ENCODE assay signal across 8 cellular contexts in genomic region chr19:37551123-37551993, GRCh38. TPM values are rescaled to one million over a fixed set of nuclear protein-coding genes. Genes with fewer than 3 reads are reported as not detected.
A peak's percentile ranks its signal among the peaks of the same experiment; 100 is the strongest.
DNase-seq lines count a peak whose midpoint lies in the region; ATAC-seq and TF ChIP-seq lines count a peak whose summit lies in the region.

No MANE protein-coding gene starts in this region.

- no peaks in the 10 kb centered on the region for H3K79me2 ChIP-seq in DOHH2 (ENCODE audit: control insufficient read depth, low read length)

- H3F3A ChIP-seq in DOHH2 (ENCODE audit: control insufficient read depth, insufficient read depth) = no peaks in the 10 kb centered on the region

- H3K9me3 Mint-ChIP-seq in activated T-cell treated with anti-CD3 and anti-CD28 coated beads, Interleukin-2, amount 50 U/mL, for 24 hours = peaks cover 62% of the 10 kb centered on the region

- H3K36me3 ChIP-seq in DOHH2 (ENCODE audit: control insufficient read depth, low read length) (no peaks in the 10 kb centered on the region), heart right ventricle (peaks cover 0 to 39% (median 0%) of the 10 kb centered on the region in 9 donors)

- TF ChIP-seq CTCF in DOHH2 (IDR thresholded peaks at IDR 0.05; ENCODE audit: low read depth, low read length, poor library complexity, severe bottlenecking) (peak; percentile 72), LNCaP clone FGC (IDR thresholded peaks at IDR 0.05; ENCODE audit: control insufficient read depth, extremely low read depth, insufficient read depth) (0 out of 2 replicates have a peak, but pooled peaks have one; percentile 17), heart right ventricle (IDR thresholded peaks at IDR 0.05) (peak in 7 of 9 donors; percentile 28 to 55 (median 41))

- no peak overlapping the region for H3K27ac ChIP-seq in DOHH2 (ENCODE audit: low read depth, low read length)
- peak overlapping the region in 9 of 10 donors; percentile 39 to 82 (median 67) for H3K27ac ChIP-seq in heart right ventricle

- peak overlapping the region; percentile 80 for H3K4me3 ChIP-seq in DOHH2 (ENCODE audit: low read length)
- H3K4me3 ChIP-seq in LNCaP clone FGC (ENCODE audit: low read depth, low read length) = no peak overlapping the region; the same call in 1 of the 2 replicates
- H3K4me3 ChIP-seq in heart right ventricle = peak overlapping the region; percentile 33 to 78 (median 61)

- 1 to 2% methylated on average over 65 of the region's 65 CpGs for WGBS in heart right ventricle, 2 donors

- H3K9me2 ChIP-seq in DOHH2 (replicated peaks; ENCODE audit: control insufficient read depth, low read length) = no peaks in the 10 kb centered on the region

- no peak for DNase-seq in LNCaP clone FGC (ENCODE audit: low read depth)
- peak; percentile 59 for DNase-seq in activated T-cell treated with anti-CD3 and anti-CD28 coated beads, Interleukin-2, amount 50 U/mL, for 24 hours
- DNase-seq in heart right ventricle = peak; percentile 47 to 64
- peak; percentile 33 to 63 for DNase-seq in stimulated activated CD4-positive, alpha-beta T cell treated with anti-CD3 and anti-CD28 coated beads, Interleukin-2, amount 100 ng/mL, for 24 hours
- DNase-seq in NCI-H2081 (lab: John Stamatoyannopoulos, UW) = no peak

- H3K4me1 Mint-ChIP-seq in activated T-cell treated with anti-CD3 and anti-CD28 coated beads, Interleukin-2, amount 50 U/mL, for 24 hours (ENCODE audit: low read depth) = peaks cover 6% of the 10 kb centered on the region

- ATAC-seq in heart right ventricle (peak; percentile 74 to 97 (median 93)), GM18861 (IDR thresholded peaks at IDR 0.05; ENCODE audit: unreplicated experiment) (no peak), GM18519 (IDR thresholded peaks at IDR 0.05; ENCODE audit: low FRiP score, unreplicated experiment) (no peak)

- no peaks in the 10 kb centered on the region for H4K20me1 ChIP-seq in DOHH2 (ENCODE audit: control insufficient read depth, insufficient read depth, low read depth, low read length)

- peak overlapping the region; percentile 81 for H3K4me3 Mint-ChIP-seq in activated T-cell treated with anti-CD3 and anti-CD28 coated beads, Interleukin-2, amount 50 U/mL, for 24 hours

- H3K27me3 ChIP-seq in DOHH2 (ENCODE audit: control insufficient read depth, low read length) (no peaks in the 10 kb centered on the region), heart right ventricle (no peaks in the 10 kb centered on the region)

- peak overlapping the region; percentile 81 for H3K4me2 ChIP-seq in DOHH2 (ENCODE audit: low read length)

- intact Hi-C loops in heart right ventricle (cut with DNase I) = loop anchor here in 1 of 10 donors (5.0 kb wide), 1 partner anchor 579 kb away; no protein-coding TSS in a partner anchor

- H3K9me3 ChIP-seq in DOHH2 (ENCODE audit: control insufficient read depth, insufficient read depth, low read length) (peaks cover 46% of the 10 kb centered on the region), heart right ventricle (peaks cover 0 to 92% (median 0%) of the 10 kb centered on the region in 11 donors)

- H3K27me3 Mint-ChIP-seq in activated T-cell treated with anti-CD3 and anti-CD28 coated beads, Interleukin-2, amount 50 U/mL, for 24 hours = peaks cover 3% of the 10 kb centered on the region

- H3K4me1 ChIP-seq in DOHH2 (ENCODE audit: control insufficient read depth, low read length) (0 out of 2 replicates have a peak, but pooled peaks cover 7% of the 10 kb centered on the region), heart right ventricle (no peaks in the 10 kb centered on the region)

- H3K36me3 Mint-ChIP-seq in activated T-cell treated with anti-CD3 and anti-CD28 coated beads, Interleukin-2, amount 50 U/mL, for 24 hours (ENCODE audit: low read depth) = peaks cover 63% of the 10 kb centered on the region

- peak overlapping the region; percentile 55 for H3K27ac Mint-ChIP-seq in activated T-cell treated with anti-CD3 and anti-CD28 coated beads, Interleukin-2, amount 50 U/mL, for 24 hours

RNA-seq across cellular contexts. Expression of gene ZNF571, which starts 43.2 kb away (rescaled TPM):
- 1 to 10 TPM; 2.1 to 5.1 (median 3.5) TPM for total RNA-seq in heart right ventricle
- polyA plus RNA-seq in heart right ventricle = 1 to 10 TPM; 1.2 to 3.3 TPM

RNA-seq across cellular contexts. Expression of gene ZNF540, which starts 43.3 kb away (rescaled TPM):
- total RNA-seq in heart right ventricle = 1 to 10 TPM; 3.1 to 7.2 (median 5.0) TPM
- polyA plus RNA-seq in heart right ventricle = 1 to 10 TPM; 2.6 to 7.7 TPM

RNA-seq across cellular contexts. Expression of gene ZNF793, which starts 44.6 kb away (rescaled TPM):
- total RNA-seq in heart right ventricle = 1 to 10 TPM; 4.7 to 9.6 (median 6.9) TPM
- 1 to 10 TPM; 2.4 to 7.2 TPM for polyA plus RNA-seq in heart right ventricle

Comparison
In these comparisons a context has a peak if more than half of its experiments do, and no peak if none do; other contexts are left out.
1. CTCF ChIP-seq: peak in every context shown above with its lines; median percentile 72 in DOHH2; 41 in heart right ventricle; 17 in LNCaP clone FGC.
2. DNase-seq: peak in activated T-cell treated with anti-CD3 and anti-CD28 coated beads, Interleukin-2, amount 50 U/mL, for 24 hours (single experiment), heart right ventricle (2 of 2) and stimulated activated CD4-positive, alpha-beta T cell treated with anti-CD3 and anti-CD28 coated beads, Interleukin-2, amount 100 ng/mL, for 24 hours (2 of 2); none in LNCaP clone FGC (single experiment) and NCI-H2081 (0 of 2).
3. ATAC-seq: peak in heart right ventricle (8 of 8); none in GM18861 (single experiment) and GM18519 (single experiment).